In the genomic region with DNA sequence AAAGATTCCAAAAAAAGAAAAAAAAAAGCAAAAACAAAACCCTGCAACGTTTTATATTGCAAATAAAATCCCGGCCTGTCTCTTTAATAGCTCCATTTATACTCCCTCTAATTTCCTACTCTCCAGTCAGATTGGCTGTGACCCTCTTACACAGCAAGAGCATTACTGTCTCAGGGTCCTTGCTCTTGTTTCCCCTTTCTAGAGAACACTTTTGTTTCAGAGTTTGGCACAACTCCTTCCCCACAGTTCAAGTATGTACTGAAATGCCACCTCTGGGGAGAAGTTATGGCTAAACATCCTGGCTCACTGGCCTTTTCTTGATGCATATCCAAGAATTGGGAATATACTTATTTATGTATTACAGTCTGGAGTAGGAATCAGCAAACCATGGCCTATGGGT, we compare ENCODE assay signal across 35 cellular contexts. TPM values are rescaled to one million over a fixed set of nuclear protein-coding genes. Genes with fewer than 3 reads are reported as not detected.
DNase-seq lines count a peak whose midpoint lies in the region; ATAC-seq and TF ChIP-seq lines count a peak whose summit lies in the region.
"Had no signal": no experiment of that assay in that cellular context is flagged by ENCODE, and none has a peak within 500 bp of the region (broad histone marks: within the 10 kb centered on the region; RNA-seq: fewer than 3 reads in every experiment).

No MANE protein-coding gene starts in this region.

- H3K4me3 ChIP-seq in ACC112 (ENCODE audit: low read depth, low read length) (no peak overlapping the region), ascending aorta (peak overlapping the region; percentile 20 to 65), gastroesophageal sphincter (peak overlapping the region in 1 of 2 donors; percentile 14), skeletal muscle cell (ENCODE audit: low read depth, low read length) (no peak overlapping the region)
- H3K4me3 ChIP-seq: A549, adrenal gland, upper lobe of left lung had no signal

- H3K36me3 Mint-ChIP-seq in activated CD4-positive, alpha-beta memory T cell treated with anti-CD3 and anti-CD28 coated beads, Interleukin-2, amount 10 ng/mL, durations not matched to agents 7 days and 5 days (ENCODE audit: low read depth): peaks cover 11% of the 10 kb centered on the region
- H3K36me3 Mint-ChIP-seq: CD4-positive, CD25-positive, alpha-beta regulatory T cell; mesothelial cell of epicardium; stimulated activated effector memory CD8-positive, alpha-beta T cell treated with anti-CD3 and anti-CD28 coated beads, Interleukin-12 subunit alpha, Interleukin-12 subunit beta, amount 100 ng/mL, for 72 hours had no signal

- intact Hi-C loops in ascending aorta (cut with DNase I): loop anchor here (5.0 kb wide), 2 partner anchors 72 to 1127 kb away; a partner anchor contains a TSS

- peaks cover under 1% of the 10 kb centered on the region for H3K9me3 Mint-ChIP-seq in activated CD4-positive, alpha-beta memory T cell treated with anti-CD3 and anti-CD28 coated beads, Interleukin-2, amount 10 ng/mL, durations not matched to agents 7 days and 5 days
- H3K9me3 Mint-ChIP-seq: activated naive CD4-positive, alpha-beta T cell treated with anti-CD3 and anti-CD28 coated beads for 36 hours; stimulated activated effector memory CD8-positive, alpha-beta T cell treated with anti-CD3 and anti-CD28 coated beads, Interleukin-12 subunit alpha, Interleukin-12 subunit beta, amount 100 ng/mL, for 72 hours had no signal

- TF ChIP-seq POLR2A in gastroesophageal sphincter (IDR thresholded peaks at IDR 0.05): no peak

- TF ChIP-seq EP300 in gastroesophageal sphincter (IDR thresholded peaks at IDR 0.05): no peak

- H3K9me3 ChIP-seq in ascending aorta (no peaks in the 10 kb centered on the region), gastroesophageal sphincter (no peaks in the 10 kb centered on the region)
- H3K9me3 ChIP-seq: A549, adrenal gland, upper lobe of left lung had no signal

- 7 to 12% methylated on average over 2 of the region's 2 CpGs for WGBS in gastroesophageal sphincter (ENCODE audit: low coverage in 1 of 2), 2 donors

- ATAC-seq in gastroesophageal sphincter (no peak), GM18502 (IDR thresholded peaks at IDR 0.05; ENCODE audit: poor library complexity, unreplicated experiment) (no peak)
- ATAC-seq: A549; activated CD8-positive, alpha-beta T cell treated with anti-CD3 and anti-CD28 coated beads for 36 hours; HepG2; left lobe of liver; SK-N-SH treated with all-trans-retinoic acid at 6 μM for 48 hours; stimulated activated effector memory CD8-positive, alpha-beta T cell treated with anti-CD3 and anti-CD28 coated beads, Interleukin-12 subunit alpha, Interleukin-12 subunit beta, amount 100 ng/mL, for 72 hours had no signal

- peaks cover 22% of the 10 kb centered on the region for H3K4me1 Mint-ChIP-seq in activated CD4-positive, alpha-beta memory T cell treated with anti-CD3 and anti-CD28 coated beads, Interleukin-2, amount 10 ng/mL, durations not matched to agents 7 days and 5 days

- in situ Hi-C loops in KBM-7 (cut with MboI; ENCODE audit: low pct_unique_long_range_greater_than_20kb, low sequenced_read_pairs): no loop called here

- POLR2A ChIA-PET in activated CD4-positive, alpha-beta memory T cell treated with anti-CD3 and anti-CD28 coated beads, Interleukin-2, amount 10 ng/mL, durations not matched to agents 7 days and 5 days (lab: Charles Lee): interaction anchor here (0.9 kb wide), 1 partner anchor 12 kb away, joined by 3 read pairs; no protein-coding TSS in a partner anchor

- H3K79me2 ChIP-seq in ACC112 (ENCODE audit: control insufficient read depth, insufficient read depth, low read length, unreplicated experiment): no peaks in the 10 kb centered on the region

- no peak for TF ChIP-seq CTCF in ascending aorta (IDR thresholded peaks at IDR 0.05)
- TF ChIP-seq CTCF in gastroesophageal sphincter (IDR thresholded peaks at IDR 0.05): no peak

- H3K27ac ChIP-seq in ACC112 (ENCODE audit: low read depth, low read length) (no peak overlapping the region), ascending aorta (peak overlapping the region; percentile 34 to 43), gastroesophageal sphincter (peak overlapping the region; percentile 30 to 64 (median 52))
- H3K27ac ChIP-seq: A549, adrenal gland had no signal

- H3K27me3 Mint-ChIP-seq in activated CD4-positive, alpha-beta memory T cell treated with anti-CD3 and anti-CD28 coated beads, Interleukin-2, amount 10 ng/mL, durations not matched to agents 7 days and 5 days: no peaks in the 10 kb centered on the region
- H3K27me3 Mint-ChIP-seq: activated CD8-positive, alpha-beta T cell treated with anti-CD3 and anti-CD28 coated beads for 36 hours; CD4-positive, CD25-positive, alpha-beta regulatory T cell; naive B cell had no signal

- H2AFZ ChIP-seq in ACC112 (ENCODE audit: low read length, unreplicated experiment): peak overlapping the region; percentile 41

- CTCF ChIA-PET in activated CD4-positive, alpha-beta memory T cell treated with anti-CD3 and anti-CD28 coated beads, Interleukin-2, amount 10 ng/mL, durations not matched to agents 7 days and 5 days (lab: Charles Lee): no interaction called here

- no peak overlapping the region for H3K27ac Mint-ChIP-seq in activated CD4-positive, alpha-beta memory T cell treated with anti-CD3 and anti-CD28 coated beads, Interleukin-2, amount 10 ng/mL, durations not matched to agents 7 days and 5 days
- H3K27ac Mint-ChIP-seq: activated CD8-positive, alpha-beta T cell treated with anti-CD3 and anti-CD28 coated beads for 36 hours; activated naive CD4-positive, alpha-beta T cell treated with anti-CD3 and anti-CD28 coated beads for 36 hours; stimulated activated effector memory CD8-positive, alpha-beta T cell treated with anti-CD3 and anti-CD28 coated beads, Interleukin-12 subunit alpha, Interleukin-12 subunit beta, amount 100 ng/mL, for 72 hours had no signal

- H3K4me3 Mint-ChIP-seq in activated CD4-positive, alpha-beta memory T cell treated with anti-CD3 and anti-CD28 coated beads, Interleukin-2, amount 10 ng/mL, durations not matched to agents 7 days and 5 days: no peak overlapping the region
- H3K4me3 Mint-ChIP-seq: activated CD8-positive, alpha-beta T cell treated with anti-CD3 and anti-CD28 coated beads for 36 hours; activated naive CD4-positive, alpha-beta T cell treated with anti-CD3 and anti-CD28 coated beads for 36 hours; mesothelial cell of epicardium; stimulated activated effector memory CD8-positive, alpha-beta T cell treated with anti-CD3 and anti-CD28 coated beads, Interleukin-12 subunit alpha, Interleukin-12 subunit beta, amount 100 ng/mL, for 72 hours had no signal

- H3K36me3 ChIP-seq in ACC112 (ENCODE audit: insufficient read depth, low read length) (no peaks in the 10 kb centered on the region), ascending aorta (peaks cover 0 to 18% of the 10 kb centered on the region in 2 donors), gastroesophageal sphincter (peaks cover 0 to 7% of the 10 kb centered on the region in 2 donors)
- H3K36me3 ChIP-seq: adrenal gland, upper lobe of left lung had no signal

- H3K4me1 ChIP-seq in ACC112 (ENCODE audit: control insufficient read depth, insufficient read depth, low read length, unreplicated experiment) (peaks cover 32% of the 10 kb centered on the region), ascending aorta (peaks cover 0 to 7% of the 10 kb centered on the region in 2 donors), gastroesophageal sphincter (peaks cover 0 to 73% (median 15%) of the 10 kb centered on the region in 3 donors)
- H3K4me1 ChIP-seq: A549 had no signal

- H3K27me3 ChIP-seq in ACC112 (ENCODE audit: insufficient read depth, low read length) (no peaks in the 10 kb centered on the region), ascending aorta (no peaks in the 10 kb centered on the region), gastroesophageal sphincter (no peaks in the 10 kb centered on the region)
- H3K27me3 ChIP-seq: adrenal gland, upper lobe of left lung had no signal

- DNase-seq in ascending aorta (ENCODE audit: low spot score in 2 of 2): no peak
- DNase-seq in skeletal muscle cell (ENCODE audit: low read depth): peak; percentile 45
- no peak for DNase-seq in KBM-7
- no peak for DNase-seq in activated CD4-positive, alpha-beta memory T cell treated with anti-CD3 and anti-CD28 coated beads, Interleukin-2, amount 10 ng/mL, durations not matched to agents 7 days and 5 days
- DNase-seq in SKM-1 (lab: John Stamatoyannopoulos, UW; ENCODE audit: unreplicated experiment): no peak
- DNase-seq: activated CD4-positive, CD25-positive, alpha-beta regulatory T cell treated with anti-CD3 and anti-CD28 coated beads, Interleukin-2, amount 50 U/mL, for 72 hours; activated CD8-positive, alpha-beta memory T cell treated with anti-CD3 and anti-CD28 coated beads, Interleukin-2, amount 50 U/mL, for 48 hours; activated CD8-positive, alpha-beta T cell treated with anti-CD3 and anti-CD28 coated beads for 36 hours; activated naive CD4-positive, alpha-beta T cell treated with anti-CD3 and anti-CD28 coated beads for 36 hours; adrenal gland; AML-193; Calu3; CD4-positive, CD25-positive, alpha-beta regulatory T cell; DND-41; effector CD4-positive, alpha-beta T cell; GF-D8; H7; Kasumi-1; naive B cell; NCI-H1436; NCI-H226; NCI-H526 treated with DMSO at 0.1 percent for 48 hours; NK-92 treated with Interleukin-12 subunit alpha and Interleukin-12 subunit beta, amount 100 ng/mL, for 24 hours; nucleus accumbens; T-helper 2 cell; upper lobe of left lung had no signal

RNA-seq across cellular contexts. Expression of a gene that starts 2.6 kb away (rescaled TPM):
- total RNA-seq in ascending aorta (5.6 TPM), gastroesophageal sphincter (1 to 10 TPM; 1.2 to 8.9 (median 2.2) TPM)
- total RNA-seq in activated CD4-positive, alpha-beta memory T cell treated with anti-CD3 and anti-CD28 coated beads, Interleukin-2, amount 10 ng/mL, durations not matched to agents 7 days and 5 days: under 1 TPM; 0.50 to 0.83 TPM
- total RNA-seq: activated CD8-positive, alpha-beta T cell treated with anti-CD3 and anti-CD28 coated beads for 36 hours; activated naive CD4-positive, alpha-beta T cell treated with anti-CD3 and anti-CD28 coated beads for 36 hours; Calu3; H7; HepG2; left lobe of liver; mesothelial cell of epicardium had no signal

Comparison
In these comparisons a context has a peak if more than half of its experiments do, and no peak if none do; other contexts are left out.
1. H3K4me3 ChIP-seq: peak in ascending aorta (2 of 2); none in ACC112 (single experiment) and skeletal muscle cell (single experiment).